ENCODE assay signal across 8 cellular contexts in the genomic region with DNA sequence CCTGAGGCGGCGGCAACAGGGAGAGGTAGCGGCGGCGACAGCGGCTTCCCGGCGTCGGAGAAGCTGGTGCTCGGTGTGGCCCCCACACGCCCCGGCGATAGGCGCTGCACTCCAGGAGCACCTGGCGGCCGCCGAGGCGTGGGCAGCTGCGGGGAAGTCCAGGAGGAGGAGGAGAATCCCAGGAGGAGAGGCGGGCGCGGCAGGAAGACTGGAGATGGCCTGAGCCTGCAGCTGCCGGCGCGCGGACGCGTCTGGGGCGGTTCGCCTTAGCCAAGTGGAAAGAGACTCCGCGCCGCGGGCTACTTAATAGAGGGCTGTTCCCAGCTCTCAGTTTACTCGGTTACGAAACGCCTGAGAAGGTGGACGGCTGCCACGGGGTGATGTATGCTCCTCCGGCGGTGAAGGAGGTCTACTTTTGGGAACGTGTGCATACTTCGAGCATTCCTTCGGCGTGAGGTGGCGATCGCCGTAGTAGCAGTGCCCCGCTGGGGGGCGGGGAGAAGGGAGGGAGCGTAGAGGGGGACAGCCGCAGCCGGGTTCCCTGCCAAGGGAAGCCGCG. TPM values are rescaled to one million over a fixed set of nuclear protein-coding genes. Genes with fewer than 3 reads are reported as not detected.
DNase-seq lines count a peak whose midpoint lies in the region; ATAC-seq and TF ChIP-seq lines count a peak whose summit lies in the region.

A gene (minus strand): TSS at position 278 of the 559 bp plus-strand sequence. CDS start 3,261 bp downstream, outside the sequence.

- peak; percentile 7 for DNase-seq in stimulated activated CD4-positive, alpha-beta T cell treated with anti-CD3 and anti-CD28 coated beads, Interleukin-12 subunit alpha, Interleukin-12 subunit beta, amount 100 ng/mL, for 4 hours
- DNase-seq in stimulated activated CD4-positive, alpha-beta T cell treated with anti-CD3 and anti-CD28 coated beads, Interleukin-4, amount 100 ng/mL, for 24 hours = no peak
- DNase-seq in Panc1 (ENCODE audit: low read depth, low spot score) (no peak), choroid plexus epithelial cell (ENCODE audit: low read depth) (peak; percentile 99), kidney epithelial cell (ENCODE audit: low read depth) (peak; percentile 85)
- peak; percentile 19 to 33 for DNase-seq in stimulated activated CD4-positive, alpha-beta T cell treated with anti-CD3 and anti-CD28 coated beads, Interleukin-2, amount 100 ng/mL, for 24 hours

- H3K9me3 ChIP-seq in Panc1 (ENCODE audit: control insufficient read depth, insufficient read depth, low read depth, low read length) = no peaks in the 10 kb centered on the region

- CTCF ChIA-PET in Panc1 (lab: Charles Lee) = interaction anchor here (1.7 kb wide), 1 partner anchor 86 kb away, joined by 3 read pairs; no protein-coding TSS in a partner anchor

- intact Hi-C loops in Panc1 (cut with micrococcal nuclease; ENCODE audit: unreplicated experiment) = loop anchor here (2.0 to 10.0 kb wide), 5 partner anchors 311 to 1234 kb away; no protein-coding TSS in a partner anchor

- H3K4me1 ChIP-seq in Panc1 (ENCODE audit: control insufficient read depth, insufficient read depth, low read length) = peaks cover 5% of the 10 kb centered on the region

- ATAC-seq in Panc1 = peak; percentile 63
- ATAC-seq in GM18861 (IDR thresholded peaks at IDR 0.05; ENCODE audit: unreplicated experiment) = no peak
- ATAC-seq in HG03108 (IDR thresholded peaks at IDR 0.05; ENCODE audit: unreplicated experiment) = no peak

- no TSS peak for BruUV-seq in Panc1 (replicated peaks; lab: Mats Ljungman, UMichigan)

- H3K27ac ChIP-seq in Panc1 (ENCODE audit: low read length) = no peak within 1 kb of the TSS

- H3K4me3 ChIP-seq in Panc1 (ENCODE audit: low read depth in 2 of 2, low read length in 2 of 2) = peak within 1 kb of the TSS; percentile 45 to 62
- peak within 1 kb of the TSS; percentile 90 for H3K4me3 ChIP-seq in choroid plexus epithelial cell (ENCODE audit: low read depth, low read length)
- peak within 1 kb of the TSS; percentile 65 for H3K4me3 ChIP-seq in kidney epithelial cell (ENCODE audit: low read depth, low read length)

- in situ Hi-C loops in Panc1 (cut with HindIII; ENCODE audit: low pct_unique_long_range_greater_than_20kb, low sequenced_read_pairs) = no loop called here

- POLR2A ChIA-PET in Panc1 (lab: Charles Lee) = no interaction called here

- H3K27me3 ChIP-seq in Panc1 (ENCODE audit: control insufficient read depth, insufficient read depth, low read length) (peaks cover 5% of the 10 kb centered on the region; the same call in 1 of the 2 replicates), kidney epithelial cell (ENCODE audit: control insufficient read depth, insufficient read depth, low read length) (peaks cover 16% of the 10 kb centered on the region)

- TF ChIP-seq CTCF in Panc1 (IDR thresholded peaks at IDR 0.05) (no peak), choroid plexus epithelial cell (conservative IDR thresholded peaks at IDR 0.05; ENCODE audit: low read depth, low read length) (no peak), kidney epithelial cell (IDR thresholded peaks at IDR 0.05; ENCODE audit: insufficient read depth, low read length, poor library complexity, severe bottlenecking) (no peak)

- no peaks in the 10 kb centered on the region; the same call in 1 of the 2 replicates for H3K36me3 ChIP-seq in Panc1 (ENCODE audit: control insufficient read depth, insufficient read depth, low read length)
- H3K36me3 ChIP-seq in kidney epithelial cell (ENCODE audit: control insufficient read depth, insufficient read depth, low read length) = no peaks in the 10 kb centered on the region

RNA-seq across cellular contexts. Expression of the gene that starts here (rescaled TPM):
- 10.4 TPM for total RNA-seq in Panc1 (2021; ENCODE audit: unreplicated experiment)
- 10.5 TPM for polyA plus RNA-seq in Panc1 (2012; ENCODE audit: insufficient read length)
- total RNA-seq in kidney epithelial cell = 19.2 and 24.3 TPM in 2 replicates

Comparison
In these comparisons a context has a peak if more than half of its experiments do, and no peak if none do; other contexts are left out.
1. DNase-seq: peak in stimulated activated CD4-positive, alpha-beta T cell treated with anti-CD3 and anti-CD28 coated beads, Interleukin-12 subunit alpha, Interleukin-12 subunit beta, amount 100 ng/mL, for 4 hours (single experiment), choroid plexus epithelial cell (single experiment), kidney epithelial cell (single experiment) and stimulated activated CD4-positive, alpha-beta T cell treated with anti-CD3 and anti-CD28 coated beads, Interleukin-2, amount 100 ng/mL, for 24 hours (2 of 2); none in stimulated activated CD4-positive, alpha-beta T cell treated with anti-CD3 and anti-CD28 coated beads, Interleukin-4, amount 100 ng/mL, for 24 hours (single experiment) and Panc1 (single experiment).
2. Peak in every context shown above with its lines, with median percentiles within 50 percentile points of each other: H3K4me3 ChIP-seq.